Comparison of ENCODE assay signal across 8 cellular contexts in genomic region chr4:4575284-4576211, GRCh38. TPM values are rescaled to one million over a fixed set of nuclear protein-coding genes. Genes with fewer than 3 reads are reported as not detected.
DNase-seq lines count a peak whose midpoint lies in the region; ATAC-seq, FAIRE-seq and TF ChIP-seq lines count a peak whose summit lies in the region.

No MANE protein-coding gene starts in this region.

- H3K27ac ChIP-seq in SJSA1, result peak overlapping the region; percentile 49
- peak overlapping the region; percentile 68 for H3K27ac ChIP-seq in left ventricle myocardium inferior (replicated peaks)

- H3K36me3 ChIP-seq in SJSA1 (no peaks in the 10 kb centered on the region), left ventricle myocardium inferior (no peaks in the 10 kb centered on the region)

- H3K4me1 ChIP-seq in SJSA1 (replicated peaks) (peaks cover 15% of the 10 kb centered on the region), left ventricle myocardium inferior (peaks cover 11% of the 10 kb centered on the region)

- peak; percentile 70 for ATAC-seq in HG03064 (IDR thresholded peaks at IDR 0.05; ENCODE audit: low read depth, unreplicated experiment)

- H3K4me3 ChIP-seq in SJSA1 (peak overlapping the region; percentile 53), left ventricle myocardium inferior (peak overlapping the region; percentile 77)

- DNase-seq in NCI-H2107 (lab: John Stamatoyannopoulos, UW) (peak; percentile 3), NCI-H2107 treated with DMSO at 0.1 percent for 48 hours (lab: John Stamatoyannopoulos, UW; ENCODE audit: unreplicated experiment) (no peak), SJSA1 (ENCODE audit: low read depth in 1 of 2, low spot score in 2 of 2) (peak; percentile 66 to 75), left ventricle myocardium inferior (peak; percentile 65), pulmonary artery endothelial cell (ENCODE audit: low read depth, low spot score) (peak; percentile 7), urothelium cell line (ENCODE audit: low spot score) (peak; percentile 74)
- peak; percentile 24 for DNase-seq in activated naive CD8-positive, alpha-beta T cell treated with anti-CD3 and anti-CD28 coated beads, Interleukin-2, amount 50 U/mL, for 16 hours (ENCODE audit: low read depth, low spot score)

- H3K27me3 ChIP-seq in SJSA1 (replicated peaks), result no peaks in the 10 kb centered on the region
- no peaks in the 10 kb centered on the region for H3K27me3 ChIP-seq in left ventricle myocardium inferior (ENCODE audit: low read depth)

- H3K9me3 ChIP-seq in SJSA1 (replicated peaks) (no peaks in the 10 kb centered on the region), left ventricle myocardium inferior (replicated peaks) (no peaks in the 10 kb centered on the region)

- TF ChIP-seq CTCF in left ventricle myocardium inferior (IDR thresholded peaks at IDR 0.05; ENCODE audit: borderline replicate concordance), result peak; percentile 76

- FAIRE-seq in urothelium cell line (lab: Jason Lieb, UNC), result peak; percentile 72

- intact Hi-C loops in left ventricle myocardium inferior (cut with micrococcal nuclease), result no loop called here

RNA-seq across cellular contexts. Expression of gene STX18, which starts 33.7 kb away (rescaled TPM):
- 42.5 and 71.4 TPM in 2 replicates for total RNA-seq in SJSA1 (2014; rRNA removed; shearing (Covaris generic))
- total RNA-seq in left ventricle myocardium inferior, result 17.3 TPM
- total RNA-seq in pulmonary artery endothelial cell, result 24.3 and 24.6 TPM in 2 replicates
